1 cellular context compared by ENCODE assay signal in genomic region chr6:142945071-142945445, GRCh38.
TF ChIP-seq lines count a peak whose summit lies in the region.

A gene with protein sequence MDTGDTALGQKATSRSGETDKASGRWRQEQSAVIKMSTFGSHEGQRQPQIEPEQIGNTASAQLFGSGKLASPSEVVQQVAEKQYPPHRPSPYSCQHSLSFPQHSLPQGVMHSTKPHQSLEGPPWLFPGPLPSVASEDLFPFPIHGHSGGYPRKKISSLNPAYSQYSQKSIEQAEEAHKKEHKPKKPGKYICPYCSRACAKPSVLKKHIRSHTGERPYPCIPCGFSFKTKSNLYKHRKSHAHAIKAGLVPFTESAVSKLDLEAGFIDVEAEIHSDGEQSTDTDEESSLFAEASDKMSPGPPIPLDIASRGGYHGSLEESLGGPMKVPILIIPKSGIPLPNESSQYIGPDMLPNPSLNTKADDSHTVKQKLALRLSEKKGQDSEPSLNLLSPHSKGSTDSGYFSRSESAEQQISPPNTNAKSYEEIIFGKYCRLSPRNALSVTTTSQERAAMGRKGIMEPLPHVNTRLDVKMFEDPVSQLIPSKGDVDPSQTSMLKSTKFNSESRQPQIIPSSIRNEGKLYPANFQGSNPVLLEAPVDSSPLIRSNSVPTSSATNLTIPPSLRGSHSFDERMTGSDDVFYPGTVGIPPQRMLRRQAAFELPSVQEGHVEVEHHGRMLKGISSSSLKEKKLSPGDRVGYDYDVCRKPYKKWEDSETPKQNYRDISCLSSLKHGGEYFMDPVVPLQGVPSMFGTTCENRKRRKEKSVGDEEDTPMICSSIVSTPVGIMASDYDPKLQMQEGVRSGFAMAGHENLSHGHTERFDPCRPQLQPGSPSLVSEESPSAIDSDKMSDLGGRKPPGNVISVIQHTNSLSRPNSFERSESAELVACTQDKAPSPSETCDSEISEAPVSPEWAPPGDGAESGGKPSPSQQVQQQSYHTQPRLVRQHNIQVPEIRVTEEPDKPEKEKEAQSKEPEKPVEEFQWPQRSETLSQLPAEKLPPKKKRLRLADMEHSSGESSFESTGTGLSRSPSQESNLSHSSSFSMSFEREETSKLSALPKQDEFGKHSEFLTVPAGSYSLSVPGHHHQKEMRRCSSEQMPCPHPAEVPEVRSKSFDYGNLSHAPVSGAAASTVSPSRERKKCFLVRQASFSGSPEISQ (N-terminal part only) (minus strand): TSS chr6:142945176. CDS start chr6:142774738, 170,438 bp downstream.

TF ChIP-seq in SK-N-SH, 30 proteins besides CTCF, POLR2A, EP300 and RAD21 (continued from another document):
- TF ChIP-seq, protein P1, sequence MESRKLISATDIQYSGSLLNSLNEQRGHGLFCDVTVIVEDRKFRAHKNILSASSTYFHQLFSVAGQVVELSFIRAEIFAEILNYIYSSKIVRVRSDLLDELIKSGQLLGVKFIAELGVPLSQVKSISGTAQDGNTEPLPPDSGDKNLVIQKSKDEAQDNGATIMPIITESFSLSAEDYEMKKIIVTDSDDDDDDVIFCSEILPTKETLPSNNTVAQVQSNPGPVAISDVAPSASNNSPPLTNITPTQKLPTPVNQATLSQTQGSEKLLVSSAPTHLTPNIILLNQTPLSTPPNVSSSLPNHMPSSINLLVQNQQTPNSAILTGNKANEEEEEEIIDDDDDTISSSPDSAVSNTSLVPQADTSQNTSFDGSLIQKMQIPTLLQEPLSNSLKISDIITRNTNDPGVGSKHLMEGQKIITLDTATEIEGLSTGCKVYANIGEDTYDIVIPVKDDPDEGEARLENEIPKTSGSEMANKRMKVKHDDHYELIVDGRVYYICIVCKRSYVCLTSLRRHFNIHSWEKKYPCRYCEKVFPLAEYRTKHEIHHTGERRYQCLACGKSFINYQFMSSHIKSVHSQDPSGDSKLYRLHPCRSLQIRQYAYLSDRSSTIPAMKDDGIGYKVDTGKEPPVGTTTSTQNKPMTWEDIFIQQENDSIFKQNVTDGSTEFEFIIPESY (IDR thresholded peaks at IDR 0.05; ENCODE audit: borderline replicate concordance, low read depth), result no peak
- no peak for TF ChIP-seq FOXM1 (IDR thresholded peaks at IDR 0.05; ENCODE audit: low read depth)
- peak; percentile 8; the same call in 1 of the 2 replicates for TF ChIP-seq SIN3A (IDR thresholded peaks at IDR 0.05; ENCODE audit: borderline replicate concordance, low read depth, low read length)
- no peak for TF ChIP-seq FOSL2 (IDR thresholded peaks at IDR 0.05; ENCODE audit: borderline replicate concordance, low read depth)
- TF ChIP-seq, protein P2, sequence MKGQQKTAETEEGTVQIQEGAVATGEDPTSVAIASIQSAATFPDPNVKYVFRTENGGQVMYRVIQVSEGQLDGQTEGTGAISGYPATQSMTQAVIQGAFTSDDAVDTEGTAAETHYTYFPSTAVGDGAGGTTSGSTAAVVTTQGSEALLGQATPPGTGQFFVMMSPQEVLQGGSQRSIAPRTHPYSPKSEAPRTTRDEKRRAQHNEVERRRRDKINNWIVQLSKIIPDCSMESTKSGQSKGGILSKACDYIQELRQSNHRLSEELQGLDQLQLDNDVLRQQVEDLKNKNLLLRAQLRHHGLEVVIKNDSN (IDR thresholded peaks at IDR 0.05; ENCODE audit: borderline replicate concordance, low read depth), result no peak
- TF ChIP-seq JUND (IDR thresholded peaks at IDR 0.05), result no peak
